Comparison of ENCODE assay signal across 17 cellular contexts in genomic region chr21:28454978-28455600, GRCh38.
DNase-seq lines count a peak whose midpoint lies in the region; ATAC-seq lines count a peak whose summit lies in the region.
"Had no signal": no experiment of that assay in that cellular context is flagged by ENCODE, and none has a peak within 500 bp of the region (broad histone marks: within the 10 kb centered on the region; RNA-seq: fewer than 3 reads in every experiment).

No MANE protein-coding gene starts in this region.

- no peaks in the 10 kb centered on the region for H3K27me3 ChIP-seq in adipocyte (replicated peaks; ENCODE audit: control insufficient read depth, insufficient read depth, low read length)
- H3K27me3 ChIP-seq: tibial artery had no signal

- H3K36me3 ChIP-seq in adipocyte (ENCODE audit: control insufficient read depth, insufficient read depth, low read length, severe bottlenecking), result no peaks in the 10 kb centered on the region
- H3K36me3 ChIP-seq: tibial artery had no signal

- peak overlapping the region; percentile 83 for H3K9ac ChIP-seq in adipocyte (ENCODE audit: low read length)

- peaks cover 19% of the 10 kb centered on the region for H3K4me1 ChIP-seq in adipocyte (ENCODE audit: control insufficient read depth, insufficient read depth, low read length)
- H3K4me1 ChIP-seq: tibial artery had no signal

- peak overlapping the region; percentile 76 for H3K4me3 ChIP-seq in adipocyte (ENCODE audit: low read length)
- H3K4me3 ChIP-seq: tibial artery had no signal

- no peak for ATAC-seq in GM18511 (IDR thresholded peaks at IDR 0.05; ENCODE audit: unreplicated experiment)
- no peak for ATAC-seq in GM21381 (IDR thresholded peaks at IDR 0.05; ENCODE audit: unreplicated experiment)
- ATAC-seq: sciatic nerve had no signal

- H3K9me3 ChIP-seq in adipocyte (ENCODE audit: control insufficient read depth, low read length), result no peaks in the 10 kb centered on the region
- H3K9me3 ChIP-seq: tibial artery had no signal

- peak; percentile 24 for DNase-seq in A172 (ENCODE audit: low spot score)
- peak; percentile 37 for DNase-seq in HCEC 1CT
- DNase-seq in adipocyte (ENCODE audit: low read depth), result peak; percentile 51
- peak; percentile 44 to 77 for DNase-seq in lung microvascular endothelial cell (ENCODE audit: low read depth in 2 of 2)
- DNase-seq in activated CD4-positive, alpha-beta T cell treated with anti-CD3 and anti-CD28 coated beads for 1 hour, result no peak
- DNase-seq in SIG-M5 (lab: John Stamatoyannopoulos, UW), result no peak
- DNase-seq: 8988T; activated CD4-positive, alpha-beta T cell treated with anti-CD3 and anti-CD28 coated beads, Interleukin-2, amount 50 U/mL, for 4 hours; activated naive CD8-positive, alpha-beta T cell treated with anti-CD3 and anti-CD28 coated beads, Interleukin-2, amount 10 ng/mL, durations not matched to agents 7 days and 5 days; islet precursor cell; NCI-H1694; occipital lobe; stimulated activated CD4-positive, alpha-beta T cell treated with anti-CD3 and anti-CD28 coated beads, Interleukin-2, amount 100 ng/mL, for 48 hours; tibial artery had no signal

Comparison
In these comparisons a context has a peak if more than half of its experiments do, and no peak if none do; other contexts are left out.
1. DNase-seq: peak in A172 (single experiment), HCEC 1CT (single experiment), adipocyte (single experiment) and lung microvascular endothelial cell (2 of 2); none in activated CD4-positive, alpha-beta T cell treated with anti-CD3 and anti-CD28 coated beads for 1 hour (single experiment) and SIG-M5 (single experiment).